Comparison of ENCODE assay signal across 26 cellular contexts in the genomic region with DNA sequence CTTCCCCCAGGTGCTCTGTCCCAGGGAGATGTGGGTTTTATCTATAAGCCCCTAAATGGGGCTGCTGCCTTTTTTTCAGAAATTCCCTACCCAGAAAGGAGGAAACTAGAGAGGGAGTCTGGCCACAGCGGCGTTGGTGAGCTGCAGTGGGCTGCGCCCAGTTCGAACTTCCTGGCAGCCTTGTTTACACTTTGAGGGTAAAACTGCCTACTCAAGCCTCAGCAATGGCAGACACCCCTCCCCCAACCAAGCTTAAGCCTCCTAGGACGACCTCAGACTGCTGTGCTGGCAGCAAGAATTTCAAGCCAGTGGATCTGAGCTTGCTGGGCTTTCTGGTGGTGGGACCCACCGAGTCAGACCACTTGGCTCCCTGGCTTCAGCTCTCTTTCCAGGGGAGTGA. TPM values are rescaled to one million over a fixed set of nuclear protein-coding genes. Genes with fewer than 3 reads are reported as not detected.
"Had no signal": no experiment of that assay in that cellular context is flagged by ENCODE, and none has a peak within 500 bp of the region (broad histone marks: within the 10 kb centered on the region; RNA-seq: fewer than 3 reads in every experiment).

No MANE protein-coding gene starts in this region.

- H3K27ac Mint-ChIP-seq: activated B cell treated with CpG ODN at 0.5 μM for 24 hours; activated CD4-positive, alpha-beta T cell treated with anti-CD3 and anti-CD28 coated beads for 36 hours; activated naive CD8-positive, alpha-beta T cell treated with anti-CD3 and anti-CD28 coated beads for 36 hours; activated T-helper 2 cell treated with anti-CD3 and anti-CD28 coated beads, Interferon-gamma antibody, Interleukin-2, Interleukin-4, amounts not matched to agents 10 μg/mL and 5 μg/mL and 100 μg/mL, durations not matched to agents 14 hours and 24 hours and 36 hours; naive thymus-derived CD4-positive, alpha-beta T cell had no signal

- DNase-seq: activated B cell treated with CpG ODN at 0.5 μM for 24 hours; activated CD4-positive, alpha-beta T cell treated with anti-CD3 and anti-CD28 coated beads for 36 hours; activated CD4-positive, alpha-beta T cell treated with anti-CD3 and anti-CD28 coated beads, Interleukin-2, amount 50 U/mL, for 4 hours; activated CD8-positive, alpha-beta memory T cell treated with anti-CD3 and anti-CD28 coated beads for 24 hours; activated CD8-positive, alpha-beta memory T cell treated with anti-CD3 and anti-CD28 coated beads, Interleukin-2, amount 50 U/mL, for 48 hours; activated naive CD4-positive, alpha-beta T cell treated with Interleukin-2 at 50 U/mL for 16 hours; activated naive CD8-positive, alpha-beta T cell treated with anti-CD3 and anti-CD28 coated beads for 36 hours; activated T-cell treated with anti-CD3 and anti-CD28 coated beads, Interleukin-2, amount 50 U/mL, for 4 hours; central memory CD4-positive, alpha-beta T cell; dermis blood vessel endothelial cell; effector CD8-positive, alpha-beta T cell; foreskin keratinocyte; kidney; lower lobe of right lung; naive thymus-derived CD4-positive, alpha-beta T cell; stimulated activated CD4-positive, alpha-beta T cell treated with anti-CD3 and anti-CD28 coated beads, Interleukin-4, amount 100 ng/mL, for 4 hours; stimulated activated naive CD8-positive, alpha-beta T cell treated with anti-CD3 and anti-CD28 coated beads, Interleukin-15, Interleukin-2, amounts not matched to agents 100 U/mL and 50 U/mL, for 24 hours; T-helper 9 cell; tibial artery had no signal

- H3K4me3 Mint-ChIP-seq: activated B cell treated with CpG ODN at 0.5 μM for 24 hours; activated CD4-positive, alpha-beta T cell treated with anti-CD3 and anti-CD28 coated beads for 36 hours; activated naive CD8-positive, alpha-beta T cell treated with anti-CD3 and anti-CD28 coated beads for 36 hours; activated T-cell treated with anti-CD3 and anti-CD28 coated beads, Interleukin-2, amount 50 U/mL, for 4 hours; naive thymus-derived CD4-positive, alpha-beta T cell; neural crest cell had no signal

- H3K27me3 ChIP-seq: foreskin keratinocyte, right atrium auricular region, tibial artery had no signal

- ATAC-seq: activated CD4-positive, alpha-beta T cell treated with anti-CD3 and anti-CD28 coated beads for 36 hours; activated T-cell treated with anti-CD3 and anti-CD28 coated beads, Interleukin-2, amount 50 U/mL, for 4 hours; foreskin keratinocyte; left lobe of liver; lower lobe of right lung; naive thymus-derived CD4-positive, alpha-beta T cell; stimulated activated naive CD8-positive, alpha-beta T cell treated with anti-CD3 and anti-CD28 coated beads, Interleukin-15, Interleukin-2, amounts not matched to agents 100 U/mL and 50 U/mL, for 24 hours had no signal

- H3K4me1 ChIP-seq: foreskin keratinocyte, lower lobe of right lung, prostate gland, right atrium auricular region, tibial artery had no signal

- FAIRE-seq: astrocyte, kidney, urothelium cell line had no signal

- H3K4me3 ChIP-seq: lower lobe of right lung, prostate gland, right atrium auricular region, tibial artery had no signal

- H3K27ac ChIP-seq: foreskin keratinocyte, lower lobe of right lung, prostate gland, right atrium auricular region, tibial artery had no signal

- H3K36me3 Mint-ChIP-seq: activated naive CD8-positive, alpha-beta T cell treated with anti-CD3 and anti-CD28 coated beads for 36 hours had no signal

- H3K9me3 ChIP-seq: lower lobe of right lung, prostate gland, right atrium auricular region, tibial artery had no signal

- H3K4me1 Mint-ChIP-seq: activated B cell treated with CpG ODN at 0.5 μM for 24 hours; activated CD4-positive, alpha-beta T cell treated with anti-CD3 and anti-CD28 coated beads for 36 hours; activated naive CD8-positive, alpha-beta T cell treated with anti-CD3 and anti-CD28 coated beads for 36 hours; naive thymus-derived CD4-positive, alpha-beta T cell had no signal

- H3K9me3 Mint-ChIP-seq: activated B cell treated with CpG ODN at 0.5 μM for 24 hours; activated T-helper 2 cell treated with anti-CD3 and anti-CD28 coated beads, Interferon-gamma antibody, Interleukin-2, Interleukin-4, amounts not matched to agents 10 μg/mL and 5 μg/mL and 100 μg/mL, durations not matched to agents 14 hours and 24 hours and 36 hours had no signal

- H3K36me3 ChIP-seq: lower lobe of right lung, prostate gland, right atrium auricular region, tibial artery had no signal

RNA-seq across cellular contexts. Expression of a gene that starts 46.2 kb away (rescaled TPM):
- total RNA-seq: activated B cell treated with CpG ODN at 0.5 μM for 24 hours had no signal
- polyA plus RNA-seq: naive thymus-derived CD4-positive, alpha-beta T cell had no signal
